1 cellular context compared by ENCODE assay signal in the genomic region with DNA sequence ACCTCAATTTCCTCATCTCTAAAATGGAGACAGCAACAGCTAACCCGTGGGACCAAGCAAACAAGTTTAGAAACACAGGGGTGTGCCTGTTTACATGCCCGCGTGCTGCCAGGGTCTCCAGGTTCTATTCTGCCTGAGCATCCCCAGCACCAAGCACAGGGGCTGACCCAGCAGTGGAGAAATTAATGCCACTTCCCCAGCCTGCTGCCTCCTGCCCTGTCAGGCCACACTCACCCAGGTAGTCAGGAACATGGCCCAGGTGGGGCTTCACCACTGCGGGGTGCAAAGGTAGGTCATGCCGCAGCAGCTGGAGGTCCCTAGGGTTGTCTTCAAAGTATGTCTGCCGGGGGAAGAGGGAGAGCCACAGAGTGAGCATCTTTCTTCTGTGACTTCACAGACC.
A peak's percentile ranks its signal among the peaks of the same experiment; 100 is the strongest.
TF ChIP-seq lines count a peak whose summit lies in the region.

No MANE protein-coding gene starts in this region.

TF ChIP-seq in H1, 55 proteins besides CTCF, POLR2A, EP300 and RAD21:
- 0 out of 2 replicates have a peak, but pooled peaks have one; percentile 1 for TF ChIP-seq POLR2AphosphoS5 (IDR thresholded peaks at IDR 0.05; ENCODE audit: low read depth, low read length)
- TF ChIP-seq, protein P1, sequence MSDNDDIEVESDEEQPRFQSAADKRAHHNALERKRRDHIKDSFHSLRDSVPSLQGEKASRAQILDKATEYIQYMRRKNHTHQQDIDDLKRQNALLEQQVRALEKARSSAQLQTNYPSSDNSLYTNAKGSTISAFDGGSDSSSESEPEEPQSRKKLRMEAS (IDR thresholded peaks at IDR 0.05) = no peak
